8 cellular contexts compared by ENCODE assay signal in the genomic region with DNA sequence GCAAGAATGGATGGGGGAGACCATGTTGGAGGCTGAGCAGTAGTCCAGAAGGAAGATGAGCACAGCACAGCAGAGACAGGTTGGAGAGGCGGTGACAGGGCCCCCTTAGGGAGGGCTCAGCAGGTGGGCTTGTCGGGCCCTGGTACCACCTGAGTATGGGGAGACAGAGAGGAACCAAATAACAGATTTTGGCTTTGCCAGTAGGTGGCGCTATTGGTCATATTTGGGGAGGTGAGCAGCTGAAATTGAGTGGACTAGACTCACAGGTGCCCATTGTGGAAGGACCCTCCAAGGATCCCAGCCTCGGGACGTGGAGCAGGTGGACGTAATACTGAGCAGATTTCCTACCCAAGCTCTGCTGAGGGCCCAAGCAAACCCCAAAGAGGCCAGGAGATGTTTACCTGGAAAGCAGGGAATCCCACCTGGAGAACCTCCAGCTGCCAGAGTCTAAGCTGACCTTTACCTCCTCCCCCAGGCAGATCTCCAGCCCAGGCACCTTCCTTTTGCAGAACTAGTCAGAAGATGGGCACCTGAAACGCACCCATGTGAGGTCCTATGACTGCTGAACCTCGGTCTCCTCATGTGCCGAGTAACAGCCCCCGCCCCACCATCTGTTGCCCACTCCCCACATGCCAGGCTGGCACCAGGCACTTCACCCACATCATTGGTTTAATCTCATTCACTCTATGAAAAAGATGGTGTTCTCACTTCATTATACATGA. TPM values are rescaled to one million over a fixed set of nuclear protein-coding genes. Genes with fewer than 3 reads are reported as not detected.
DNase-seq lines count a peak whose midpoint lies in the region; ATAC-seq and TF ChIP-seq lines count a peak whose summit lies in the region.

No MANE protein-coding gene starts in this region.

- CTCF ChIA-PET in activated CD4-positive, alpha-beta memory T cell treated with anti-CD3 and anti-CD28 coated beads for 36 hours (lab: Charles Lee), result interaction anchor here (0.7 to 8.4 kb wide), 18 partner anchors 11 to 371 kb away, joined by 3 to 164 read pairs (median 3); no protein-coding TSS in a partner anchor

- H3K27ac Mint-ChIP-seq in activated CD4-positive, alpha-beta memory T cell treated with anti-CD3 and anti-CD28 coated beads for 36 hours, result no peak overlapping the region

- TF ChIP-seq CTCF in dorsolateral prefrontal cortex (IDR thresholded peaks at IDR 0.05 in 54 of 56, conservative IDR thresholded peaks at IDR 0.05 in 2 of 56; ENCODE audit: low read depth in 1 of 56, partially characterized antibody in 56 of 56), result peak; percentile 67 to 93 (median 86)

- no peak for ATAC-seq in HG02623 (IDR thresholded peaks at IDR 0.05; ENCODE audit: unreplicated experiment)

- H3K4me3 Mint-ChIP-seq in activated CD4-positive, alpha-beta memory T cell treated with anti-CD3 and anti-CD28 coated beads for 36 hours, result no peak overlapping the region

- H3K36me3 Mint-ChIP-seq in activated CD4-positive, alpha-beta memory T cell treated with anti-CD3 and anti-CD28 coated beads for 36 hours, result no peaks in the 10 kb centered on the region

- H3K4me1 Mint-ChIP-seq in activated CD4-positive, alpha-beta memory T cell treated with anti-CD3 and anti-CD28 coated beads for 36 hours (ENCODE audit: low read depth), result peaks cover 6% of the 10 kb centered on the region

- H3K27me3 ChIP-seq in H7 (ENCODE audit: control insufficient read depth, insufficient read depth, low read length) (peaks cover 5% of the 10 kb centered on the region), dorsolateral prefrontal cortex (no peaks in the 10 kb centered on the region)

- H3K27me3 Mint-ChIP-seq in activated CD4-positive, alpha-beta memory T cell treated with anti-CD3 and anti-CD28 coated beads for 36 hours, result peaks cover 59% of the 10 kb centered on the region

- POLR2A ChIA-PET in activated CD4-positive, alpha-beta memory T cell treated with anti-CD3 and anti-CD28 coated beads for 36 hours (lab: Charles Lee), result no interaction called here

- no peak overlapping the region for H3K4me3 ChIP-seq in H7 (ENCODE audit: insufficient read depth, low read depth, low read length)
- no peak overlapping the region for H3K4me3 ChIP-seq in dorsolateral prefrontal cortex

- H3K36me3 ChIP-seq in H7 (replicated peaks; ENCODE audit: control insufficient read depth, insufficient read depth, low read length), result no peaks in the 10 kb centered on the region

- DNase-seq in AG20443 (ENCODE audit: low spot score) (peak; percentile 66), H7 (peak; percentile 87), NCI-H526 (lab: John Stamatoyannopoulos, UW) (peak; percentile 30 to 85), dorsolateral prefrontal cortex (peak in 4 of 10 donors; percentile 64 to 86 (median 76)), mesenteric fat pad (ENCODE audit: low spot score) (peak; percentile 59)
- DNase-seq in activated CD4-positive, alpha-beta memory T cell treated with anti-CD3 and anti-CD28 coated beads for 36 hours, result peak; percentile 71
- peak in 5 of 6 experiments; percentile 12 to 59 (median 35) for DNase-seq in stimulated activated naive CD4-positive, alpha-beta T cell (lab: John Stamatoyannopoulos, UW)

- H3K27ac ChIP-seq in dorsolateral prefrontal cortex, result peak overlapping the region in 11 of 59 donors; percentile 52 to 85 (median 63)

- intact Hi-C loops in activated CD4-positive, alpha-beta memory T cell treated with anti-CD3 and anti-CD28 coated beads for 36 hours (cut with micrococcal nuclease), result loop anchor here (1.0 to 5.0 kb wide), 2 partner anchors 120 to 323 kb away; no protein-coding TSS in a partner anchor
- intact Hi-C loops in dorsolateral prefrontal cortex (cut with DNase I), result loop anchor here (2.0 to 10.0 kb wide), 7 partner anchors 121 to 368 kb away; a partner anchor contains a TSS

- H3K9me3 Mint-ChIP-seq in activated CD4-positive, alpha-beta memory T cell treated with anti-CD3 and anti-CD28 coated beads for 36 hours, result no peaks in the 10 kb centered on the region

RNA-seq across cellular contexts. Expression of a gene that starts 24.6 kb away (rescaled TPM):
- 3.8 and 5.4 TPM in 2 replicates for total RNA-seq in H7 (2014; rRNA removed; shearing (Covaris generic))
- total RNA-seq in activated CD4-positive, alpha-beta memory T cell treated with anti-CD3 and anti-CD28 coated beads for 36 hours, result under 1 TPM; 0.07 to 0.19 TPM
- total RNA-seq in dorsolateral prefrontal cortex, result 100 to 1,000 TPM in 88 of 120 experiments, 10 to 100 TPM in 32; 75.5 to 144 (median 107) TPM
- total RNA-seq in mesenteric fat pad, result 4.9 TPM

Comparison
In these comparisons a context has a peak if more than half of its experiments do, and no peak if none do; other contexts are left out.
1. RNA of a gene that starts 24.6 kb away (total RNA-seq): 75.5 to 144 TPM in dorsolateral prefrontal cortex; 3.8 to 5.4 TPM in H7, 4.9 TPM in mesenteric fat pad (single experiment) and 0.07 to 0.19 TPM in activated CD4-positive, alpha-beta memory T cell treated with anti-CD3 and anti-CD28 coated beads for 36 hours; every median in the first group is over 10 times any median in the second.